In genomic region chr5:109291090-109291489, GRCh38 we compare ENCODE assay signal across 26 cellular contexts.
DNase-seq lines count a peak whose midpoint lies in the region; ATAC-seq and TF ChIP-seq lines count a peak whose summit lies in the region.
"Had no signal": no experiment of that assay in that cellular context is flagged by ENCODE, and none has a peak within 500 bp of the region (broad histone marks: within the 10 kb centered on the region; RNA-seq: fewer than 3 reads in every experiment).

No MANE protein-coding gene starts in this region.

- H3K9me3 Mint-ChIP-seq in GM23338 (peaks cover 24% of the 10 kb centered on the region), endodermal cell (peaks cover 24% of the 10 kb centered on the region)

- TF ChIP-seq CTCF in GM23338 (conservative IDR thresholded peaks at IDR 0.05; ENCODE audit: low read depth in 2 of 2) (peak; percentile 17 to 52; a peak in 2 of 4 replicates), OCI-LY1 (IDR thresholded peaks at IDR 0.05; ENCODE audit: low read length) (peak; percentile 5; the same call in 1 of the 2 replicates), endodermal cell (conservative IDR thresholded peaks at IDR 0.05) (peak; percentile 48)

- no peaks in the 10 kb centered on the region for H3K9me3 ChIP-seq in OCI-LY1 (ENCODE audit: low read length)
- peaks cover 5% of the 10 kb centered on the region for H3K9me3 ChIP-seq in endodermal cell (ENCODE audit: control insufficient read depth, low read length)
- H3K9me3 ChIP-seq in GM23248 (ENCODE audit: low read depth), result peaks cover 3% of the 10 kb centered on the region
- H3K9me3 ChIP-seq: SJSA1 had no signal

- no peaks in the 10 kb centered on the region for H3K4me1 ChIP-seq in GM23338 (ENCODE audit: insufficient read depth)
- no peaks in the 10 kb centered on the region for H3K4me1 ChIP-seq in OCI-LY1 (ENCODE audit: insufficient read depth, low read length, severe bottlenecking)
- H3K4me1 ChIP-seq in endodermal cell (ENCODE audit: control insufficient read depth, insufficient read depth, low read length), result no peaks in the 10 kb centered on the region
- no peaks in the 10 kb centered on the region for H3K4me1 ChIP-seq in GM23248 (ENCODE audit: insufficient read depth)
- H3K4me1 ChIP-seq: BLaER1, SJSA1 had no signal

- no peak overlapping the region for H3K27ac Mint-ChIP-seq in GM23338
- no peak overlapping the region for H3K27ac Mint-ChIP-seq in endodermal cell
- H3K27ac Mint-ChIP-seq: CD4-positive, CD25-positive, alpha-beta regulatory T cell; HFFc6; T-cell had no signal

- in situ Hi-C loops in GM23248 (cut with MboI), result no loop called here

- H3K4me3 Mint-ChIP-seq in GM23338, result no peak overlapping the region
- no peak overlapping the region for H3K4me3 Mint-ChIP-seq in endodermal cell
- H3K4me3 Mint-ChIP-seq: CD4-positive, CD25-positive, alpha-beta regulatory T cell; HFFc6; T-cell had no signal

- peak; percentile 23 for DNase-seq in GM23338 (ENCODE audit: low spot score)
- peak; percentile 56 for DNase-seq in endodermal cell
- peak; percentile 71 for DNase-seq in mesenteric fat pad (ENCODE audit: low spot score)
- DNase-seq in GM23248, result no peak
- DNase-seq in HuH-7.5 (ENCODE audit: low spot score), result no peak
- DNase-seq: CD4-positive, CD25-positive, alpha-beta regulatory T cell; DMS153; DND-41; HFFc6; Karpas-422; NCI-H1092; NCI-H1417 treated with DMSO at 0.1 percent for 48 hours; NCI-H1694 treated with DMSO at 0.1 percent for 48 hours; NCI-H2081; NCI-H2227 treated with DMSO at 0.1 percent for 48 hours; NCI-H510A treated with DMSO at 0.1 percent for 48 hours; NCI-H748 treated with DMSO at 0.1 percent for 48 hours; NK-92 treated with Interleukin-12 subunit alpha and Interleukin-12 subunit beta, amount 100 ng/mL, for 24 hours; Right ventricle myocardium superior; RPMI8226; T-cell had no signal

- H3K9ac ChIP-seq in OCI-LY1 (ENCODE audit: low read length), result no peak overlapping the region
- H3K9ac ChIP-seq in endodermal cell (ENCODE audit: extremely low read depth, low read length, poor library complexity, severe bottlenecking), result no peak overlapping the region
- no peak overlapping the region for H3K9ac ChIP-seq in GM23248
- H3K9ac ChIP-seq: BLaER1 had no signal

- 91 to 94% methylated on average over 4 to 6 of the region's 6 CpGs for WGBS in endodermal cell (ENCODE audit: insufficient coverage in 1 of 2, insufficient read length in 1 of 2), 2 experiments
- WGBS in GM23248 (ENCODE audit: low coverage in 1 of 2, low lambda C conversion rate in 2 of 2, missing lambda C conversion rate in 2 of 2), 2 experiments, result 73 to 81% methylated on average over 6 of the region's 6 CpGs

- ATAC-seq in GM23338 (peak; percentile 77), HG03521 (IDR thresholded peaks at IDR 0.05; ENCODE audit: unreplicated experiment) (no peak), GM19351 (IDR thresholded peaks at IDR 0.05; ENCODE audit: unreplicated experiment) (no peak)
- ATAC-seq: T-cell had no signal

- H2AFZ ChIP-seq in GM23338 (no peak overlapping the region), OCI-LY1 (ENCODE audit: low read length) (no peak overlapping the region), GM23248 (no peak overlapping the region)

- H3K4me3 ChIP-seq in GM23338 (no peak overlapping the region), OCI-LY1 (ENCODE audit: low read depth, low read length, poor library complexity, severe bottlenecking) (no peak overlapping the region), endodermal cell (ENCODE audit: low read length) (no peak overlapping the region), GM23248 (no peak overlapping the region)
- H3K4me3 ChIP-seq: BLaER1, SJSA1 had no signal

- H4K20me1 ChIP-seq in GM23338 (replicated peaks; ENCODE audit: insufficient read depth), result no peaks in the 10 kb centered on the region
- H4K20me1 ChIP-seq in OCI-LY1 (ENCODE audit: insufficient read depth, low read length), result no peaks in the 10 kb centered on the region
- no peaks in the 10 kb centered on the region for H4K20me1 ChIP-seq in GM23248 (ENCODE audit: insufficient read depth)
- H4K20me1 ChIP-seq: BLaER1 had no signal

- H3K27me3 Mint-ChIP-seq in GM23338 (ENCODE audit: insufficient read depth, low read depth, poor library complexity), result peaks cover 2% of the 10 kb centered on the region
- H3K27me3 Mint-ChIP-seq in endodermal cell (ENCODE audit: insufficient read depth), result no peaks in the 10 kb centered on the region
- H3K27me3 Mint-ChIP-seq: T-cell had no signal

- H3K36me3 Mint-ChIP-seq in GM23338 (ENCODE audit: low read depth) (peaks cover 10% of the 10 kb centered on the region; the same call in 2 of the 3 replicates), endodermal cell (ENCODE audit: low read depth) (no peaks in the 10 kb centered on the region)

- no peaks in the 10 kb centered on the region for H3K4me1 Mint-ChIP-seq in GM23338
- H3K4me1 Mint-ChIP-seq in endodermal cell, result no peaks in the 10 kb centered on the region
- H3K4me1 Mint-ChIP-seq: CD4-positive, CD25-positive, alpha-beta regulatory T cell; T-cell had no signal

- H3K27me3 ChIP-seq in GM23338 (ENCODE audit: insufficient read depth) (no peaks in the 10 kb centered on the region), OCI-LY1 (ENCODE audit: insufficient read depth, low read length) (no peaks in the 10 kb centered on the region), endodermal cell (ENCODE audit: control insufficient read depth, insufficient read depth, low read length, poor library complexity, severe bottlenecking) (no peaks in the 10 kb centered on the region), GM23248 (replicated peaks; ENCODE audit: insufficient read depth) (no peaks in the 10 kb centered on the region)
- H3K27me3 ChIP-seq: BLaER1, SJSA1 had no signal

- no peak overlapping the region for H3K27ac ChIP-seq in GM23338 (ENCODE audit: low read depth)
- H3K27ac ChIP-seq in OCI-LY1 (ENCODE audit: low read depth, low read length, poor library complexity, severe bottlenecking), result no peak overlapping the region
- H3K27ac ChIP-seq in endodermal cell (ENCODE audit: low read depth, low read length), result no peak overlapping the region
- H3K27ac ChIP-seq in GM23248, result no peak overlapping the region
- H3K27ac ChIP-seq: BLaER1, SJSA1 had no signal

- H3F3A ChIP-seq in GM23338 (replicated peaks; ENCODE audit: low read depth), result no peaks in the 10 kb centered on the region
- H3F3A ChIP-seq in OCI-LY1 (ENCODE audit: insufficient read depth, low read length), result no peaks in the 10 kb centered on the region
- no peaks in the 10 kb centered on the region for H3F3A ChIP-seq in GM23248 (ENCODE audit: insufficient read depth)

- H3K4me2 ChIP-seq in GM23338 (no peak overlapping the region), OCI-LY1 (ENCODE audit: low read length) (no peak overlapping the region), GM23248 (ENCODE audit: unreplicated experiment) (no peak overlapping the region)
- H3K4me2 ChIP-seq: BLaER1 had no signal

- H3K36me3 ChIP-seq in GM23338 (ENCODE audit: insufficient read depth) (no peaks in the 10 kb centered on the region), OCI-LY1 (ENCODE audit: insufficient read depth, low read length) (no peaks in the 10 kb centered on the region), endodermal cell (ENCODE audit: control insufficient read depth, insufficient read depth, low read length) (no peaks in the 10 kb centered on the region), GM23248 (ENCODE audit: low read depth) (no peaks in the 10 kb centered on the region)
- H3K36me3 ChIP-seq: BLaER1, SJSA1 had no signal

- peaks cover 8% of the 10 kb centered on the region; the same call in 1 of the 2 replicates for H3K9me2 ChIP-seq in GM23338 (ENCODE audit: insufficient read depth)
- H3K9me2 ChIP-seq in OCI-LY1 (ENCODE audit: low read depth, low read length), result no peaks in the 10 kb centered on the region
- no peaks in the 10 kb centered on the region for H3K9me2 ChIP-seq in GM23248 (ENCODE audit: insufficient read depth)

- H3K79me2 ChIP-seq in GM23338 (replicated peaks; ENCODE audit: insufficient read depth), result no peaks in the 10 kb centered on the region
- H3K79me2 ChIP-seq in OCI-LY1 (ENCODE audit: insufficient read depth, low read length), result no peaks in the 10 kb centered on the region
- no peaks in the 10 kb centered on the region for H3K79me2 ChIP-seq in GM23248 (ENCODE audit: insufficient read depth)

TF ChIP-seq in GM23338, 12 proteins besides CTCF, POLR2A, EP300 and RAD21:
- TF ChIP-seq REST (IDR thresholded peaks at IDR 0.05; ENCODE audit: unreplicated experiment) (no peak), ETS1 (IDR thresholded peaks at IDR 0.05) (no peak)

Comparison
In these comparisons a context has a peak if more than half of its experiments do, and no peak if none do; other contexts are left out.
1. DNase-seq: peak in GM23338 (single experiment), endodermal cell (single experiment) and mesenteric fat pad (single experiment); none in GM23248 (single experiment) and HuH-7.5 (single experiment).
2. Peak in every context shown above with its lines, with median percentiles within 50 percentile points of each other: CTCF ChIP-seq.